Comparison of ENCODE assay signal across 16 cellular contexts in genomic region chr11:6251990-6252473, GRCh38. TPM values are rescaled to one million over a fixed set of nuclear protein-coding genes. Genes with fewer than 3 reads are reported as not detected.
DNase-seq lines count a peak whose midpoint lies in the region; ATAC-seq and TF ChIP-seq lines count a peak whose summit lies in the region.
"Had no signal": no experiment of that assay in that cellular context is flagged by ENCODE, and none has a peak within 500 bp of the region (broad histone marks: within the 10 kb centered on the region; RNA-seq: fewer than 3 reads in every experiment).

No MANE protein-coding gene starts in this region.

- H2BK15ac ChIP-seq in mesenchymal stem cell (ENCODE audit: low read depth, poor library complexity, severe bottlenecking): peak overlapping the region; percentile 3

- no peak overlapping the region for H3K18ac ChIP-seq in mesenchymal stem cell (ENCODE audit: low read depth in 1 of 2, low read length in 2 of 2)

- TF ChIP-seq EP300 in stomach (IDR thresholded peaks at IDR 0.05): no peak

- TF ChIP-seq POLR2A in stomach (IDR thresholded peaks at IDR 0.05): no peak

- no peak overlapping the region for H2AFZ ChIP-seq in mesenchymal stem cell (ENCODE audit: low read depth, low read length)

- H3K14ac ChIP-seq in mesenchymal stem cell (ENCODE audit: low read length in 2 of 2): no peak overlapping the region

- ATAC-seq in HG02610 (IDR thresholded peaks at IDR 0.05; ENCODE audit: unreplicated experiment): no peak
- no peak for ATAC-seq in GM18858 (IDR thresholded peaks at IDR 0.05; ENCODE audit: unreplicated experiment)
- ATAC-seq: naive thymus-derived CD4-positive, alpha-beta T cell had no signal

- no peak for TF ChIP-seq CTCF in choroid plexus epithelial cell (conservative IDR thresholded peaks at IDR 0.05; ENCODE audit: low read depth, low read length)
- no peak for TF ChIP-seq CTCF in stomach (IDR thresholded peaks at IDR 0.05)

- H2AK5ac ChIP-seq in mesenchymal stem cell (ENCODE audit: low read length, severe bottlenecking): no peak overlapping the region

- H3K4ac ChIP-seq in mesenchymal stem cell (ENCODE audit: low read depth in 1 of 2, low read length in 2 of 2): no peak overlapping the region

- no peaks in the 10 kb centered on the region for H3K79me1 ChIP-seq in mesenchymal stem cell (replicated peaks; ENCODE audit: low read length, poor library complexity, severe bottlenecking)

- H3K9me3 ChIP-seq in mesenchymal stem cell (ENCODE audit: control insufficient read depth, low read length): no peaks in the 10 kb centered on the region
- no peaks in the 10 kb centered on the region for H3K9me3 ChIP-seq in stomach

- DNase-seq in NCI-H510A treated with DMSO at 0.1 percent for 48 hours (lab: John Stamatoyannopoulos, UW): peak; percentile 4
- DNase-seq in NCI-H510A (lab: John Stamatoyannopoulos, UW): no peak
- peak; percentile 78 for DNase-seq in choroid plexus epithelial cell (ENCODE audit: low read depth)
- peak; percentile 72 for DNase-seq in mesenchymal stem cell
- peak; percentile 86 for DNase-seq in stomach
- DNase-seq in NOMO-1 (lab: John Stamatoyannopoulos, UW; ENCODE audit: unreplicated experiment in 2 of 2): no peak
- DNase-seq: activated CD8-positive, alpha-beta memory T cell treated with anti-CD3 and anti-CD28 coated beads, Interleukin-2, amount 50 U/mL, for 48 hours; effector CD8-positive, alpha-beta T cell; naive thymus-derived CD4-positive, alpha-beta T cell; NCI-H345; stimulated activated CD4-positive, alpha-beta T cell treated with anti-CD3 and anti-CD28 coated beads, Interleukin-12 subunit alpha, Interleukin-12 subunit beta, amount 100 ng/mL, for 4 hours; WERI-Rb-1 had no signal

- H3K4me1 ChIP-seq in mesenchymal stem cell (ENCODE audit: control insufficient read depth, insufficient read depth, low read depth, low read length): peaks cover 3% of the 10 kb centered on the region
- H3K4me1 ChIP-seq in stomach: peaks cover 27 to 43% (median 33%) of the 10 kb centered on the region in 4 donors

- no peak overlapping the region for H2BK12ac ChIP-seq in mesenchymal stem cell (ENCODE audit: low read length in 2 of 2)

- H2BK5ac ChIP-seq in mesenchymal stem cell (ENCODE audit: low read depth, low read length, poor library complexity, severe bottlenecking): no peak overlapping the region

- H3K36me3 ChIP-seq in mesenchymal stem cell (ENCODE audit: control insufficient read depth in 1 of 2, insufficient read depth in 2 of 2, low read depth in 1 of 2, low read length in 2 of 2) (no peaks in the 10 kb centered on the region), stomach (no peaks in the 10 kb centered on the region)
- H3K36me3 ChIP-seq: WERI-Rb-1 had no signal

- no peak overlapping the region for H4K91ac ChIP-seq in mesenchymal stem cell (ENCODE audit: low read length)

- H3K4me3 ChIP-seq in choroid plexus epithelial cell (ENCODE audit: low read depth, low read length): no peak overlapping the region
- no peak overlapping the region for H3K4me3 ChIP-seq in mesenchymal stem cell (ENCODE audit: insufficient read depth in 1 of 2, low read depth in 1 of 2, low read length in 2 of 2)
- no peak overlapping the region for H3K4me3 ChIP-seq in stomach

- H3K27me3 ChIP-seq in mesenchymal stem cell (ENCODE audit: control insufficient read depth in 1 of 2, insufficient read depth in 1 of 2, low read length in 2 of 2) (peaks cover 14 to 16% of the 10 kb centered on the region in 2 experiments), stomach (peaks cover 0 to 9% (median 0%) of the 10 kb centered on the region in 3 donors)

- 52% methylated on average over 6 of the region's 6 CpGs for WGBS in mesenchymal stem cell
- 28 to 46% (median 35%) methylated on average over 6 of the region's 6 CpGs for WGBS in stomach, 5 donors

- peak overlapping the region; percentile 54 for H3K9ac ChIP-seq in mesenchymal stem cell (ENCODE audit: low read length)

- H3K23ac ChIP-seq in mesenchymal stem cell (ENCODE audit: low read length in 2 of 2): no peak overlapping the region

- no peak overlapping the region for H3K4me2 ChIP-seq in mesenchymal stem cell (ENCODE audit: low read length, poor library complexity, severe bottlenecking)

- no peak overlapping the region for H2BK120ac ChIP-seq in mesenchymal stem cell (ENCODE audit: low read depth, low read length)

- intact Hi-C loops in stomach (cut with DNase I; ENCODE audit: low total_unique reads): no loop called here

- no peak overlapping the region for H3K27ac ChIP-seq in mesenchymal stem cell (ENCODE audit: low read length, poor library complexity, severe bottlenecking)
- H3K27ac ChIP-seq in stomach: peak overlapping the region; percentile 90 to 92 (median 91)
- H3K27ac ChIP-seq: WERI-Rb-1 had no signal

- H4K8ac ChIP-seq in mesenchymal stem cell (ENCODE audit: low read length): no peak overlapping the region

RNA-seq across cellular contexts. Expression of gene CCKBR, which starts 7.6 kb away (rescaled TPM):
- polyA plus RNA-seq in mesenchymal stem cell (2013, experiment 1 of 2): not detected
- not detected for polyA plus RNA-seq in mesenchymal stem cell (2013, experiment 2 of 2)
- total RNA-seq in stomach: 10 to 100 TPM in 4 of 5 donors, not detected in 1; 17.5 to 47.8 (median 30.2) TPM
- polyA plus RNA-seq in stomach: 10 to 100 TPM in 1 of 3 donors, 1 to 10 TPM in 2; 6.5 to 11.5 (median 7.5) TPM
- total RNA-seq: A673; naive thymus-derived CD4-positive, alpha-beta T cell; ureter had no signal
- polyA plus RNA-seq: naive thymus-derived CD4-positive, alpha-beta T cell had no signal

RNA-seq across cellular contexts. Expression of gene CNGA4, which starts 13.1 kb away (rescaled TPM):
- 0.03 TPM for polyA plus RNA-seq in mesenchymal stem cell (2013, experiment 1 of 2)
- 0.01 TPM for polyA plus RNA-seq in mesenchymal stem cell (2013, experiment 2 of 2)
- not detected for total RNA-seq in stomach
- under 1 TPM in 1 of 3 donors, not detected in 2; 0.08 TPM for polyA plus RNA-seq in stomach
- total RNA-seq: A673 had no signal
- polyA plus RNA-seq: naive thymus-derived CD4-positive, alpha-beta T cell had no signal

RNA-seq across cellular contexts. Expression of gene FHIP1B, which starts 17.6 kb away (rescaled TPM):
- polyA plus RNA-seq in mesenchymal stem cell (2013, experiment 1 of 2): 14.4 TPM
- polyA plus RNA-seq in mesenchymal stem cell (2013, experiment 2 of 2): 15.2 TPM
- total RNA-seq in stomach: 100 to 1,000 TPM in 2 of 5 donors, 10 to 100 TPM in 3; 22.9 to 324 (median 44.6) TPM
- 10 to 100 TPM; 17.0 to 32.1 (median 19.6) TPM for polyA plus RNA-seq in stomach

RNA-seq across cellular contexts. Expression of gene C11orf42, which starts 46.7 kb away (rescaled TPM):
- not detected for polyA plus RNA-seq in mesenchymal stem cell (2013, experiment 1 of 2)
- polyA plus RNA-seq in mesenchymal stem cell (2013, experiment 2 of 2): not detected
- total RNA-seq in stomach: not detected
- not detected for polyA plus RNA-seq in stomach
- total RNA-seq: A673; naive thymus-derived CD4-positive, alpha-beta T cell; ureter had no signal
- polyA plus RNA-seq: naive thymus-derived CD4-positive, alpha-beta T cell had no signal

RNA-seq across cellular contexts. Expression of gene OR52W1, which starts 53.0 kb away (rescaled TPM):
- polyA plus RNA-seq in mesenchymal stem cell (2013, experiment 1 of 2): not detected
- not detected for polyA plus RNA-seq in mesenchymal stem cell (2013, experiment 2 of 2)
- not detected for total RNA-seq in stomach
- not detected for polyA plus RNA-seq in stomach
- total RNA-seq: A673; naive thymus-derived CD4-positive, alpha-beta T cell; ureter had no signal
- polyA plus RNA-seq: naive thymus-derived CD4-positive, alpha-beta T cell had no signal

Comparison
In these comparisons a context has a peak if more than half of its experiments do, and no peak if none do; other contexts are left out.
1. DNase-seq: peak in NCI-H510A treated with DMSO at 0.1 percent for 48 hours (single experiment), choroid plexus epithelial cell (single experiment), mesenchymal stem cell (single experiment) and stomach (single experiment); none in NCI-H510A (single experiment) and NOMO-1 (0 of 2).